13 cellular contexts compared by ENCODE assay signal in the genomic region with DNA sequence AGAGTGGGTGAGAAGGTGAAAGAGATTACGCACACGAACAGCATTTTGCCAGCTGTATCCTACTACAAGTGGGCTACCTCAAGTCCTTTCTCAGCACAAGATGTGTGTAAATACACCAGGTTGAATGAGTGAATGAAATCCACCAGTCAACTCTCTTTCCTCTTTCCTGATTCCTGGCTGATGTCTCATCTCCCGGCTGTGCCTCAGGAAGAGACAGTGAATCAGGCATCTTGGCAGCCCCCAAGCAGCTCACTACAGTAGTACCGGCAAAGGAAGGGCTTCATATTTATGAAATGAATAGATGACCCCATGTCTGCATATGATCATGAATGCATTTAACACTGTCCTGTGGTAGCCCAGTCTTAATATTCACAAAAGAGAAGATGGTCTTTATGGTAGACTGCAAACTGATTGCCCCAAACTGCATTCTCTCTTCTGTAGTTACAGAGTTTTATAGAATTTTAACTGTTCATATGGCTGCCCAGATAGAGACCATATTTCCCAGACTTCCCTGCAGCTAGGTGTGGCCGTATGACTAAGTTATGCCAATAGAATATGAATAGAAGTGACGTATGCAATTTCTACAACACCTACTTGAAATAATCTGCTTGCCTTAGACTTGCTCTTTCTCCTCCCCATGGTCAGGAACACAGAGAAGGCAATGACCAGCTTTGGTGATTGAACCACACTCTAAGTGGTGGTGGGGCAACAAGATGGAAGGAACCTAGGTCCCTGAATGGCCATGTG. TPM values are rescaled to one million over a fixed set of nuclear protein-coding genes. Genes with fewer than 3 reads are reported as not detected.
A peak's percentile ranks its signal among the peaks of the same experiment; 100 is the strongest.
DNase-seq lines count a peak whose midpoint lies in the region; ATAC-seq, FAIRE-seq and TF ChIP-seq lines count a peak whose summit lies in the region.
"Had no signal": no experiment of that assay in that cellular context is flagged by ENCODE, and none has a peak within 500 bp of the region (broad histone marks: within the 10 kb centered on the region; RNA-seq: fewer than 3 reads in every experiment).

No MANE protein-coding gene starts in this region.

- H3K9me3 Mint-ChIP-seq in HFFc6 (no peaks in the 10 kb centered on the region), astrocyte (ENCODE audit: unreplicated experiment) (no peaks in the 10 kb centered on the region)

- peak overlapping the region; percentile 64 for H3K9ac ChIP-seq in astrocyte (ENCODE audit: low read length)

- DNase-seq in HFFc6 (peak; percentile 90), astrocyte (ENCODE audit: low read depth) (peak; percentile 93), iris pigment epithelial cell (ENCODE audit: low read depth) (peak; percentile 94), NCI-H1417 treated with DMSO at 0.1 percent for 48 hours (lab: John Stamatoyannopoulos, UW) (no peak)
- DNase-seq: activated effector memory CD4-positive, alpha-beta T cell treated with Interleukin-2 at 50 U/mL for 16 hours; NCI-H526; stimulated activated CD4-positive, alpha-beta T cell treated with anti-CD3 and anti-CD28 coated beads, Interleukin-2, amount 100 ng/mL, for 24 hours; T-helper 17 cell had no signal

- peak overlapping the region; percentile 83 for H3K4me3 Mint-ChIP-seq in HFFc6
- H3K4me3 Mint-ChIP-seq in astrocyte (ENCODE audit: unreplicated experiment), result peak overlapping the region; percentile 9
- H3K4me3 Mint-ChIP-seq: T-helper 17 cell had no signal

- H3K27me3 ChIP-seq in ACC112 (ENCODE audit: insufficient read depth, low read length) (no peaks in the 10 kb centered on the region), astrocyte (ENCODE audit: insufficient read depth, low read length) (no peaks in the 10 kb centered on the region)
- H3K27me3 ChIP-seq: tibial artery had no signal

- no peaks in the 10 kb centered on the region for H3K9me3 ChIP-seq in astrocyte (ENCODE audit: insufficient read depth, low read depth, low read length)
- H3K9me3 ChIP-seq: tibial artery had no signal

- no peaks in the 10 kb centered on the region for H4K20me1 ChIP-seq in astrocyte (ENCODE audit: insufficient read depth, low read length)

- TF ChIP-seq CTCF in HFFc6 (IDR thresholded peaks at IDR 0.05) (no peak), astrocyte (IDR thresholded peaks at IDR 0.05; ENCODE audit: insufficient read depth, low read depth, low read length) (no peak)

- no peak for ATAC-seq in GM18519 (IDR thresholded peaks at IDR 0.05; ENCODE audit: low FRiP score, unreplicated experiment)
- ATAC-seq in GM21619 (IDR thresholded peaks at IDR 0.05; ENCODE audit: unreplicated experiment), result no peak
- no peak for ATAC-seq in HG03342 (IDR thresholded peaks at IDR 0.05; ENCODE audit: unreplicated experiment)

- H3K27ac Mint-ChIP-seq in HFFc6, result peak overlapping the region; percentile 100
- H3K27ac Mint-ChIP-seq in astrocyte (ENCODE audit: unreplicated experiment), result peak overlapping the region; percentile 91
- H3K27ac Mint-ChIP-seq: T-helper 17 cell had no signal

- peaks cover 12% of the 10 kb centered on the region; the same call in 1 of the 2 replicates for H3K36me3 ChIP-seq in ACC112 (ENCODE audit: insufficient read depth, low read length)
- H3K36me3 ChIP-seq in astrocyte (ENCODE audit: insufficient read depth, low read length), result no peaks in the 10 kb centered on the region

- H3K4me3 ChIP-seq in ACC112 (ENCODE audit: low read depth, low read length), result peak overlapping the region; percentile 40; the same call in 1 of the 2 replicates
- H3K4me3 ChIP-seq in astrocyte (ENCODE audit: insufficient read depth, low read depth, low read length), result no peak overlapping the region
- H3K4me3 ChIP-seq: tibial artery had no signal

- FAIRE-seq in astrocyte (lab: Jason Lieb, UNC), result peak; percentile 82

- H3K4me1 ChIP-seq in ACC112 (ENCODE audit: control insufficient read depth, insufficient read depth, low read length, unreplicated experiment) (peaks cover 41% of the 10 kb centered on the region), astrocyte (ENCODE audit: insufficient read depth, low read length) (peaks cover 37% of the 10 kb centered on the region)

- H3K27ac ChIP-seq in ACC112 (ENCODE audit: low read depth, low read length) (peak overlapping the region; percentile 95), astrocyte (ENCODE audit: low read depth, low read length) (peak overlapping the region; percentile 91)
- H3K27ac ChIP-seq: tibial artery had no signal

- H3K4me2 ChIP-seq in astrocyte (ENCODE audit: low read length), result peak overlapping the region; percentile 61

- H3K36me3 Mint-ChIP-seq in HFFc6 (ENCODE audit: low read depth), result peaks cover 53% of the 10 kb centered on the region
- peaks cover 6% of the 10 kb centered on the region for H3K36me3 Mint-ChIP-seq in astrocyte (ENCODE audit: low read depth, unreplicated experiment)

- H3K27me3 Mint-ChIP-seq in HFFc6 (ENCODE audit: insufficient read depth) (no peaks in the 10 kb centered on the region; the same call in 1 of the 2 replicates), astrocyte (ENCODE audit: low read depth, unreplicated experiment) (no peaks in the 10 kb centered on the region)

- H2AFZ ChIP-seq in ACC112 (ENCODE audit: low read length, unreplicated experiment) (peak overlapping the region; percentile 9), astrocyte (ENCODE audit: low read depth, low read length) (no peak overlapping the region)

- H3K79me2 ChIP-seq in ACC112 (ENCODE audit: control insufficient read depth, insufficient read depth, low read length, unreplicated experiment), result peaks cover 6% of the 10 kb centered on the region
- H3K79me2 ChIP-seq in astrocyte (ENCODE audit: insufficient read depth, low read length), result peaks cover 8% of the 10 kb centered on the region

- H3K4me1 Mint-ChIP-seq in HFFc6 (ENCODE audit: low read depth), result peaks cover 74% of the 10 kb centered on the region
- peaks cover 32% of the 10 kb centered on the region for H3K4me1 Mint-ChIP-seq in astrocyte (ENCODE audit: low read depth, unreplicated experiment)

RNA-seq across cellular contexts. Expression of a gene that starts 22.7 kb away (rescaled TPM):
- 100 to 1,000 TPM; 128 to 144 (median 129) TPM for total RNA-seq in HFFc6 (2021; fragmentation: NEBNext Ultra II Directional; extraction: Animal tissue kit (Norgen Biotek cat#: 25700))
- total RNA-seq in astrocyte, result 24.5 and 27.3 TPM in 2 replicates
